Comparison of ENCODE assay signal across 8 cellular contexts in genomic region chr17:62478424-62478975, GRCh38. TPM values are rescaled to one million over a fixed set of nuclear protein-coding genes. Genes with fewer than 3 reads are reported as not detected.
DNase-seq lines count a peak whose midpoint lies in the region; ATAC-seq and TF ChIP-seq lines count a peak whose summit lies in the region.
"Not testable (repeated sequence)": the region's sequence is repeated elsewhere in the genome, so short reads cannot be mapped to it uniquely, and the experiment has no call there.

TLK2 (plus strand) TSS chr17:62478825; CDS start chr17:62481126, 2,301 bp downstream.

- CTCF ChIA-PET in activated CD8-positive, alpha-beta memory T cell treated with anti-CD3 and anti-CD28 coated beads for 36 hours (lab: Charles Lee) = not testable (repeated sequence)

- not testable (repeated sequence) for TF ChIP-seq CTCF in lower lobe of right lung (IDR thresholded peaks at IDR 0.05)

- peaks cover 34% of the 10 kb centered on the region for H3K4me1 ChIP-seq in lower lobe of right lung

- H3K36me3 ChIP-seq in lower lobe of right lung = peaks cover 21% of the 10 kb centered on the region

- ATAC-seq in GM19455 (IDR thresholded peaks at IDR 0.05; ENCODE audit: unreplicated experiment) (peak; percentile 69), HG03565 (IDR thresholded peaks at IDR 0.05; ENCODE audit: unreplicated experiment) (peak; percentile 59), lower lobe of right lung (peak; percentile 87 to 91)

- peak within 1 kb of the TSS; percentile 65 for H3K4me3 ChIP-seq in lower lobe of right lung

- H3K27me3 ChIP-seq in lower lobe of right lung (ENCODE audit: low read depth) = not testable (repeated sequence)

- peak within 1 kb of the TSS; percentile 86 for H3K27ac ChIP-seq in lower lobe of right lung

- not testable (repeated sequence) for H3K9me3 ChIP-seq in lower lobe of right lung

- POLR2A ChIA-PET in activated CD8-positive, alpha-beta memory T cell treated with anti-CD3 and anti-CD28 coated beads for 36 hours (lab: Charles Lee) = not testable (repeated sequence)

- intact Hi-C loops in lower lobe of right lung (cut with DNase I) = not testable (repeated sequence)

- DNase-seq in CD1c-positive myeloid dendritic cell (ENCODE audit: extremely low spot score) (peak; percentile 81), lower lobe of right lung (peak; percentile 85)
- DNase-seq in NK-92 treated with Interleukin-12 subunit alpha and Interleukin-12 subunit beta, amount 100 ng/mL, for 24 hours (lab: John Stamatoyannopoulos, UW) = peak; percentile 68
- peak; percentile 62 for DNase-seq in effector CD4-positive, alpha-beta T cell
- peak; percentile 74 to 79 for DNase-seq in stimulated activated CD4-positive, alpha-beta T cell treated with anti-CD3 and anti-CD28 coated beads, Interleukin-4, amount 100 ng/mL, for 4 hours

RNA-seq across cellular contexts. Expression of gene TLK2, which starts in this region (rescaled TPM):
- 10 to 100 TPM; 34.9 to 40.3 TPM for total RNA-seq in activated CD8-positive, alpha-beta memory T cell treated with anti-CD3 and anti-CD28 coated beads for 36 hours
- total RNA-seq in lower lobe of right lung = 41.5 TPM

Comparison
In these comparisons a context has a peak if more than half of its experiments do, and no peak if none do; other contexts are left out.
1. Peak in every context shown above with its lines: DNase-seq, ATAC-seq, H3K4me3 ChIP-seq and H3K27ac ChIP-seq.